11 cellular contexts compared by ENCODE assay signal in genomic region chr15:90364251-90364650, GRCh38. TPM values are rescaled to one million over a fixed set of nuclear protein-coding genes. Genes with fewer than 3 reads are reported as not detected.
DNase-seq lines count a peak whose midpoint lies in the region; ATAC-seq and FAIRE-seq lines count a peak whose summit lies in the region.
"Had no signal": no experiment of that assay in that cellular context is flagged by ENCODE, and none has a peak within 500 bp of the region (broad histone marks: within the 10 kb centered on the region; RNA-seq: fewer than 3 reads in every experiment).

No MANE protein-coding gene starts in this region.

- no peak overlapping the region for H2AK5ac ChIP-seq in trophoblast cell (ENCODE audit: low read length)

- no peak overlapping the region for H2BK120ac ChIP-seq in trophoblast cell (ENCODE audit: insufficient read depth, low read length, poor library complexity)

- ATAC-seq in HG02763 (IDR thresholded peaks at IDR 0.05; ENCODE audit: unreplicated experiment) = no peak

- peak overlapping the region; percentile 96 for H3K27ac ChIP-seq in epithelial cell of prostate
- H3K27ac ChIP-seq in trophoblast cell (ENCODE audit: low read depth, low read length) = peak overlapping the region; percentile 78

- H3K79me1 ChIP-seq in trophoblast cell (ENCODE audit: low read length) = peaks cover 20% of the 10 kb centered on the region

- peak overlapping the region; percentile 74 for H2BK5ac ChIP-seq in trophoblast cell (ENCODE audit: low read depth, low read length, poor library complexity)

- H3K18ac ChIP-seq in trophoblast cell (ENCODE audit: low read length) = no peak overlapping the region

- FAIRE-seq in RCC 7860 (lab: Jason Lieb, UNC) = peak; percentile 67

- DNase-seq in EL = peak; percentile 80
- peak; percentile 89 for DNase-seq in RCC 7860 (ENCODE audit: low spot score)
- DNase-seq in epithelial cell of prostate (ENCODE audit: low read depth, low spot score) = no peak
- DNase-seq in trophoblast cell = no peak
- DNase-seq in NCI-H187 (lab: John Stamatoyannopoulos, UW) = no peak
- no peak for DNase-seq in effector CD8-positive, alpha-beta T cell (lab: John Stamatoyannopoulos, UW)
- no peak for DNase-seq in T-helper 9 cell
- DNase-seq: activated naive CD8-positive, alpha-beta T cell treated with anti-CD3 and anti-CD28 coated beads for 36 hours; DMS 273 treated with DMSO at 0.1 percent for 48 hours; NCI-H524 treated with DMSO at 0.1 percent for 48 hours had no signal

- H3K14ac ChIP-seq in trophoblast cell (ENCODE audit: low read length) = peak overlapping the region; percentile 78

- peak overlapping the region; percentile 95 for H2BK12ac ChIP-seq in trophoblast cell (ENCODE audit: low read length)

- peaks cover 18 to 25% of the 10 kb centered on the region in 2 experiments for H3K4me1 ChIP-seq in trophoblast cell (ENCODE audit: control insufficient read depth in 1 of 2, insufficient read depth in 2 of 2, low read length in 2 of 2)

- H3K36me3 ChIP-seq in trophoblast cell (ENCODE audit: control insufficient read depth in 1 of 2, insufficient read depth in 2 of 2, low read length in 2 of 2) = peaks cover 2 to 6% of the 10 kb centered on the region in 2 experiments

- H2AFZ ChIP-seq in trophoblast cell (ENCODE audit: insufficient read depth, low read length, poor library complexity) = no peak overlapping the region

- H4K8ac ChIP-seq in trophoblast cell (ENCODE audit: low read depth, low read length) = peak overlapping the region; percentile 56

- no peaks in the 10 kb centered on the region for H3K79me2 ChIP-seq in trophoblast cell (ENCODE audit: control insufficient read depth, insufficient read depth, low read length, poor library complexity)

- WGBS in trophoblast cell (ENCODE audit: extremely low coverage, insufficient coverage, insufficient read length) = no CpG with 5 or more reads among the region's 4 CpGs

- H3K4me3 ChIP-seq in trophoblast cell (ENCODE audit: low read depth, low read length) = no peak overlapping the region

- H3K27me3 ChIP-seq in trophoblast cell (ENCODE audit: insufficient read depth, low read length) = no peaks in the 10 kb centered on the region

- H3K4me2 ChIP-seq in trophoblast cell (ENCODE audit: low read length) = no peak overlapping the region

- H3K9me3 ChIP-seq in trophoblast cell (ENCODE audit: insufficient read depth, low read depth, low read length) = no peaks in the 10 kb centered on the region

- no peak overlapping the region for H4K12ac ChIP-seq in trophoblast cell (ENCODE audit: low read depth, low read length)

- H3K9ac ChIP-seq in trophoblast cell (ENCODE audit: low read length) = no peak overlapping the region

- peak overlapping the region; percentile 84 for H4K91ac ChIP-seq in trophoblast cell (ENCODE audit: low read depth, low read length)

- H3K23ac ChIP-seq in trophoblast cell (ENCODE audit: low read length) = no peak overlapping the region

- no peak overlapping the region for H3K4ac ChIP-seq in trophoblast cell (ENCODE audit: low read depth, low read length)

RNA-seq across cellular contexts. Expression of gene ZNF774, which starts 12.2 kb away (rescaled TPM):
- polyA plus RNA-seq in trophoblast cell (2013) = 1.9 and 2.3 TPM in 2 replicates

RNA-seq across cellular contexts. Expression of gene IQGAP1, which starts 23.8 kb away (rescaled TPM):
- 301 and 302 TPM in 2 replicates for polyA plus RNA-seq in trophoblast cell (2013)

Comparison
In these comparisons a context has a peak if more than half of its experiments do, and no peak if none do; other contexts are left out.
1. DNase-seq: peak in EL (single experiment) and RCC 7860 (single experiment); none in epithelial cell of prostate (single experiment), trophoblast cell (0 of 2), NCI-H187 (0 of 2), effector CD8-positive, alpha-beta T cell (single experiment) and T-helper 9 cell (single experiment).